In genomic region chr7:5526190-5527037, GRCh38 we compare ENCODE assay signal across 8 cellular contexts.
DNase-seq lines count a peak whose midpoint lies in the region; ATAC-seq and TF ChIP-seq lines count a peak whose summit lies in the region.

No MANE protein-coding gene starts in this region.

- H3K36me3 ChIP-seq in KMS-11 (ENCODE audit: insufficient read depth): peaks cover 22% of the 10 kb centered on the region; the same call in 1 of the 2 replicates
- H3K36me3 ChIP-seq in parathyroid adenoma (ENCODE audit: control insufficient read depth, insufficient read depth, low read length): no peaks in the 10 kb centered on the region

- H2AFZ ChIP-seq in KMS-11 (ENCODE audit: low read depth) (no peak overlapping the region), parathyroid adenoma (no peak overlapping the region)

- TF ChIP-seq CTCF in KMS-11 (conservative IDR thresholded peaks at IDR 0.05; ENCODE audit: low read depth, low read length) (no peak), foreskin fibroblast (IDR thresholded peaks at IDR 0.05; ENCODE audit: low read depth, low read length) (no peak), parathyroid adenoma (IDR thresholded peaks at IDR 0.05) (no peak)

- H3K9me3 ChIP-seq in parathyroid adenoma (ENCODE audit: control insufficient read depth, low read length): no peaks in the 10 kb centered on the region

- no peak overlapping the region for H3K9ac ChIP-seq in KMS-11
- H3K9ac ChIP-seq in parathyroid adenoma: no peak overlapping the region

- peaks cover 12% of the 10 kb centered on the region for H3K4me1 ChIP-seq in KMS-11 (ENCODE audit: low read depth, poor library complexity, severe bottlenecking)
- peaks cover 5% of the 10 kb centered on the region for H3K4me1 ChIP-seq in parathyroid adenoma

- H3K4me3 ChIP-seq in KMS-11 (IDR thresholded peaks at IDR 0.05; ENCODE audit: insufficient read depth, low read depth, low read length): no peak overlapping the region
- H3K4me3 ChIP-seq in foreskin fibroblast (ENCODE audit: low read depth in 1 of 2, low read length in 2 of 2): peak overlapping the region; percentile 95 to 99
- H3K4me3 ChIP-seq in parathyroid adenoma (ENCODE audit: low read depth, low read length): no peak overlapping the region

- H3K27me3 ChIP-seq in KMS-11 (ENCODE audit: insufficient read depth, low read depth) (no peaks in the 10 kb centered on the region), parathyroid adenoma (ENCODE audit: control insufficient read depth, insufficient read depth, low read length) (no peaks in the 10 kb centered on the region)

- peaks cover 35% of the 10 kb centered on the region for H4K20me1 ChIP-seq in KMS-11 (ENCODE audit: insufficient read depth)

- peaks cover 34% of the 10 kb centered on the region for H3K79me2 ChIP-seq in KMS-11 (ENCODE audit: insufficient read depth, low read depth)
- no peaks in the 10 kb centered on the region for H3K79me2 ChIP-seq in parathyroid adenoma

- peak; percentile 47 for DNase-seq in DMS53 treated with DMSO at 0.1 percent for 48 hours (lab: John Stamatoyannopoulos, UW; ENCODE audit: unreplicated experiment)
- peak; percentile 34 for DNase-seq in activated CD8-positive, alpha-beta memory T cell treated with anti-CD3 and anti-CD28 coated beads, Interleukin-2, amount 50 U/mL, for 4 hours
- peak; percentile 50 to 75 for DNase-seq in foreskin fibroblast
- DNase-seq in activated gamma-delta T cell treated with Interleukin-2 at 50 U/mL for 16 hours: no peak

- H3K27ac ChIP-seq in KMS-11 (peak overlapping the region; percentile 14; the same call in 1 of the 2 replicates), parathyroid adenoma (peak overlapping the region; percentile 98)

- no peak overlapping the region; the same call in 1 of the 2 replicates for H3K4me2 ChIP-seq in KMS-11
- H3K4me2 ChIP-seq in parathyroid adenoma (ENCODE audit: low read length): no peak overlapping the region

- ATAC-seq in HG02981 (IDR thresholded peaks at IDR 0.05; ENCODE audit: unreplicated experiment): no peak
- ATAC-seq in HG03571 (IDR thresholded peaks at IDR 0.05; ENCODE audit: unreplicated experiment): no peak

Comparison
In these comparisons a context has a peak if more than half of its experiments do, and no peak if none do; other contexts are left out.
1. H3K4me3 ChIP-seq: peak in foreskin fibroblast (2 of 2); none in KMS-11 (single experiment) and parathyroid adenoma (single experiment).